1 cellular context compared by ENCODE assay signal in the genomic region with DNA sequence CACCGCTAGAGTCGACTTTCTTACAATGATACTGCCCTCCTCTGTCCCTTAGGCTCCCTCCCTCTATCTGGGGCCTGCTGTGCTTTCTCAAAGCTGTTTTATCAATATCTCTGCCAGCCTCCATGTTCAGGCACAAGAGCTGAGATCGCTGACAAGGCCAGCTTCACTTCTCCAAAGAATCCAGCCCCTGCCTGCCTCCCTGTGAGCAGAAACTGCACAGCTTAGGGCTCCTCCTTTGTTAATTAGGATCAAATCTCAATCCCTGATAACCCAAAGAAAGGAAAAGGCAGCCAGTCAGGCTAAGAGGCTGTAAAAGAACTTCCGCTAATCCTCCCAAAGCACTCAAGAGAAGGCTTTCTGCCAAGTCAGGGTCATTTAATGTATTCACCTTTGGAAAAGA.
TF ChIP-seq lines count a peak whose summit lies in the region.

No MANE protein-coding gene starts in this region.

TF ChIP-seq in K562, 482 proteins besides CTCF, POLR2A, EP300 and RAD21 (continued from another document):
- TF ChIP-seq VEZF1 (CRISPR knock-in tag; IDR thresholded peaks at IDR 0.05) = no peak
- TF ChIP-seq ZNF324 (CRISPR knock-in tag; IDR thresholded peaks at IDR 0.05) = no peak
- no peak for TF ChIP-seq ATF4 (CRISPR knock-in tag; IDR thresholded peaks at IDR 0.05)
- TF ChIP-seq ZC3H8 (IDR thresholded peaks at IDR 0.05) = no peak
- no peak for TF ChIP-seq DIDO1 (tag; IDR thresholded peaks at IDR 0.05; ENCODE audit: low read depth)
- TF ChIP-seq ZFPM2 (CRISPR knock-in tag; IDR thresholded peaks at IDR 0.05) = no peak
- no peak for TF ChIP-seq MIER1 (IDR thresholded peaks at IDR 0.05; ENCODE audit: low read depth)
- TF ChIP-seq LEF1 (IDR thresholded peaks at IDR 0.05) = no peak
- no peak for TF ChIP-seq ZNF140 (CRISPR knock-in tag; IDR thresholded peaks at IDR 0.05)
